10 cellular contexts compared by ENCODE assay signal in genomic region chr19:38662508-38663155, GRCh38. TPM values are rescaled to one million over a fixed set of nuclear protein-coding genes. Genes with fewer than 3 reads are reported as not detected.
A peak's percentile ranks its signal among the peaks of the same experiment; 100 is the strongest.
DNase-seq lines count a peak whose midpoint lies in the region; ATAC-seq and TF ChIP-seq lines count a peak whose summit lies in the region.
"Had no signal": no experiment of that assay in that cellular context is flagged by ENCODE, and none has a peak within 500 bp of the region (broad histone marks: within the 10 kb centered on the region; RNA-seq: fewer than 3 reads in every experiment).

No MANE protein-coding gene starts in this region.

- H3K4me1 Mint-ChIP-seq in dendritic cell treated with granulocyte-macrophage colony-stimulating factor and Interleukin-4, amounts not matched to agents 40 ng/mL and 50 ng/mL, for 4 days (ENCODE audit: low read depth): peaks cover 79% of the 10 kb centered on the region
- peaks cover 73 to 86% of the 10 kb centered on the region in 2 donors for H3K4me1 Mint-ChIP-seq in natural killer cell treated with Interleukin-12 subunit alpha and Interleukin-12 subunit beta and Interleukin-15 and Interleukin-18, amount 100 ng/mL, for 72 hours (ENCODE audit: low read depth in 2 of 2)

- H3K9me3 ChIP-seq in Panc1 (ENCODE audit: control insufficient read depth, insufficient read depth, low read depth, low read length) (no peaks in the 10 kb centered on the region), tibial nerve (no peaks in the 10 kb centered on the region), HAP-1 (no peaks in the 10 kb centered on the region)

- peaks cover 100% of the 10 kb centered on the region for H3K4me1 ChIP-seq in Panc1 (ENCODE audit: control insufficient read depth, insufficient read depth, low read length)
- H3K4me1 ChIP-seq in tibial nerve: peaks cover 4 to 100% (median 88%) of the 10 kb centered on the region in 4 donors
- H3K4me1 ChIP-seq in HAP-1: peaks cover 28% of the 10 kb centered on the region

- ATAC-seq in Panc1 (no peak), HG02885 (IDR thresholded peaks at IDR 0.05; ENCODE audit: poor library complexity, unreplicated experiment) (no peak)
- ATAC-seq in natural killer cell treated with Interleukin-12 subunit alpha and Interleukin-12 subunit beta and Interleukin-15 and Interleukin-18, amount 100 ng/mL, for 72 hours: no peak

- TF ChIP-seq EP300 in tibial nerve (IDR thresholded peaks at IDR 0.05): no peak

- peaks cover 41% of the 10 kb centered on the region for H3K36me3 Mint-ChIP-seq in dendritic cell treated with granulocyte-macrophage colony-stimulating factor and Interleukin-4, amounts not matched to agents 40 ng/mL and 50 ng/mL, for 4 days (ENCODE audit: low read depth)
- peaks cover 7% of the 10 kb centered on the region for H3K36me3 Mint-ChIP-seq in natural killer cell treated with Interleukin-12 subunit alpha and Interleukin-12 subunit beta and Interleukin-15 and Interleukin-18, amount 100 ng/mL, for 72 hours

- TF ChIP-seq CTCF in Panc1 (IDR thresholded peaks at IDR 0.05): no peak
- no peak for TF ChIP-seq CTCF in tibial nerve (IDR thresholded peaks at IDR 0.05)

- intact Hi-C loops in Panc1 (cut with micrococcal nuclease; ENCODE audit: unreplicated experiment): no loop called here
- intact Hi-C loops in dendritic cell treated with granulocyte-macrophage colony-stimulating factor and Interleukin-4, amounts not matched to agents 40 ng/mL and 50 ng/mL, for 4 days (cut with micrococcal nuclease): no loop called here

- H3K4me3 ChIP-seq in Panc1 (ENCODE audit: low read depth in 2 of 2, low read length in 2 of 2) (peak overlapping the region in 1 of 2 experiments; percentile 5; a peak in 2 of 4 replicates), tibial nerve (no peak overlapping the region), HAP-1 (no peak overlapping the region)

- BruUV-seq in Panc1 (replicated peaks; lab: Mats Ljungman, UMichigan): no TSS peak

- no peaks in the 10 kb centered on the region for H3K27me3 Mint-ChIP-seq in dendritic cell treated with granulocyte-macrophage colony-stimulating factor and Interleukin-4, amounts not matched to agents 40 ng/mL and 50 ng/mL, for 4 days
- no peaks in the 10 kb centered on the region for H3K27me3 Mint-ChIP-seq in natural killer cell treated with Interleukin-12 subunit alpha and Interleukin-12 subunit beta and Interleukin-15 and Interleukin-18, amount 100 ng/mL, for 72 hours
- H3K27me3 Mint-ChIP-seq: IgD-negative memory B cell; stimulated activated naive CD8-positive, alpha-beta T cell treated with anti-CD3 and anti-CD28 coated beads, Interleukin-15, Interleukin-2, amounts not matched to agents 100 ng/mL and 50 ng/mL, for 24 hours had no signal

- H3K4me3 Mint-ChIP-seq in dendritic cell treated with granulocyte-macrophage colony-stimulating factor and Interleukin-4, amounts not matched to agents 40 ng/mL and 50 ng/mL, for 4 days: no peak overlapping the region
- H3K4me3 Mint-ChIP-seq in natural killer cell treated with Interleukin-12 subunit alpha and Interleukin-12 subunit beta and Interleukin-15 and Interleukin-18, amount 100 ng/mL, for 72 hours: peak overlapping the region; percentile 54
- H3K4me3 Mint-ChIP-seq: IgD-negative memory B cell; stimulated activated naive CD8-positive, alpha-beta T cell treated with anti-CD3 and anti-CD28 coated beads, Interleukin-15, Interleukin-2, amounts not matched to agents 100 ng/mL and 50 ng/mL, for 24 hours had no signal

- H3K9me3 Mint-ChIP-seq in dendritic cell treated with granulocyte-macrophage colony-stimulating factor and Interleukin-4, amounts not matched to agents 40 ng/mL and 50 ng/mL, for 4 days: no peaks in the 10 kb centered on the region
- H3K9me3 Mint-ChIP-seq in natural killer cell treated with Interleukin-12 subunit alpha and Interleukin-12 subunit beta and Interleukin-15 and Interleukin-18, amount 100 ng/mL, for 72 hours: no peaks in the 10 kb centered on the region
- H3K9me3 Mint-ChIP-seq: IgD-negative memory B cell; stimulated activated naive CD8-positive, alpha-beta T cell treated with anti-CD3 and anti-CD28 coated beads, Interleukin-15, Interleukin-2, amounts not matched to agents 100 ng/mL and 50 ng/mL, for 24 hours had no signal

- H3K27ac ChIP-seq in Panc1 (ENCODE audit: low read length) (peak overlapping the region; percentile 96), tibial nerve (peak overlapping the region; percentile 81 to 93 (median 87))

- CTCF ChIA-PET in Panc1 (lab: Charles Lee): interaction anchor here (0.8 to 1.1 kb wide), 3 partner anchors 26 to 127 kb away, joined by 3 to 7 read pairs (median 4); no protein-coding TSS in a partner anchor

- no peaks in the 10 kb centered on the region for H3K27me3 ChIP-seq in Panc1 (ENCODE audit: control insufficient read depth, insufficient read depth, low read length)
- no peaks in the 10 kb centered on the region for H3K27me3 ChIP-seq in tibial nerve
- no peaks in the 10 kb centered on the region for H3K27me3 ChIP-seq in HAP-1 (ENCODE audit: low read depth)

- DNase-seq in Panc1 (ENCODE audit: low read depth, low spot score): no peak
- DNase-seq in natural killer cell treated with Interleukin-12 subunit alpha and Interleukin-12 subunit beta and Interleukin-15 and Interleukin-18, amount 100 ng/mL, for 72 hours (ENCODE audit: low spot score): no peak
- DNase-seq in tibial nerve (ENCODE audit: low spot score in 2 of 2): no peak
- no peak for DNase-seq in HAP-1 (ENCODE audit: low spot score in 2 of 2)
- no peak for DNase-seq in NCI-H524 treated with DMSO at 0.1 percent for 48 hours (lab: John Stamatoyannopoulos, UW)
- DNase-seq: effector CD4-positive, alpha-beta T cell had no signal

- POLR2A ChIA-PET in Panc1 (lab: Charles Lee): interaction anchor here (0.7 to 3.7 kb wide), 11 partner anchors 8 to 1318 kb away, joined by 3 to 23 read pairs (median 5); partner anchors contain the start of gene ACTN4

- H3K36me3 ChIP-seq in Panc1 (ENCODE audit: control insufficient read depth, insufficient read depth, low read length): peaks cover 18% of the 10 kb centered on the region
- H3K36me3 ChIP-seq in tibial nerve: no peaks in the 10 kb centered on the region
- peaks cover 8% of the 10 kb centered on the region for H3K36me3 ChIP-seq in HAP-1 (replicated peaks)

- 57 to 60% methylated on average over 7 of the region's 7 CpGs for WGBS in tibial nerve, 2 donors

- TF ChIP-seq POLR2A in tibial nerve (IDR thresholded peaks at IDR 0.05): peak in 1 of 2 donors; percentile 2

- in situ Hi-C loops in Panc1 (cut with HindIII; ENCODE audit: low pct_unique_long_range_greater_than_20kb, low sequenced_read_pairs) (loop anchor here (25.0 kb wide), 2 partner anchors 1125 to 1675 kb away; partner anchors contain the start of genes C19orf47, LEUTX and PLD3), HAP-1 (cut with MboI; ENCODE audit: low sequenced_read_pairs) (no loop called here)

- peak overlapping the region; percentile 59 for H3K27ac Mint-ChIP-seq in dendritic cell treated with granulocyte-macrophage colony-stimulating factor and Interleukin-4, amounts not matched to agents 40 ng/mL and 50 ng/mL, for 4 days
- peak overlapping the region; percentile 84 to 94 for H3K27ac Mint-ChIP-seq in natural killer cell treated with Interleukin-12 subunit alpha and Interleukin-12 subunit beta and Interleukin-15 and Interleukin-18, amount 100 ng/mL, for 72 hours
- H3K27ac Mint-ChIP-seq: stimulated activated naive CD8-positive, alpha-beta T cell treated with anti-CD3 and anti-CD28 coated beads, Interleukin-15, Interleukin-2, amounts not matched to agents 100 ng/mL and 50 ng/mL, for 24 hours had no signal

RNA-seq across cellular contexts. Expression of gene ACTN4, which starts 15.2 kb away (rescaled TPM):
- total RNA-seq in Panc1 (2021; ENCODE audit: unreplicated experiment): 3,297 TPM
- polyA plus RNA-seq in Panc1 (2012; ENCODE audit: insufficient read length): 5,405 TPM
- total RNA-seq in natural killer cell treated with Interleukin-12 subunit alpha and Interleukin-12 subunit beta and Interleukin-15 and Interleukin-18, amount 100 ng/mL, for 72 hours: 100 to 1,000 TPM; 342 to 574 TPM
- total RNA-seq in tibial nerve: 100 to 1,000 TPM; 342 to 463 (median 382) TPM

RNA-seq across cellular contexts. Expression of gene EIF3K, which starts 43.6 kb away (rescaled TPM):
- 2,011 TPM for total RNA-seq in Panc1 (2021; ENCODE audit: unreplicated experiment)
- polyA plus RNA-seq in Panc1 (2012; ENCODE audit: insufficient read length): 2,958 TPM
- 100 to 1,000 TPM; 216 to 286 TPM for total RNA-seq in natural killer cell treated with Interleukin-12 subunit alpha and Interleukin-12 subunit beta and Interleukin-15 and Interleukin-18, amount 100 ng/mL, for 72 hours
- total RNA-seq in tibial nerve: 100 to 1,000 TPM; 326 to 534 (median 466) TPM

RNA-seq across cellular contexts. Expression of gene MAP4K1, which starts 44.9 kb away (rescaled TPM):
- 11.1 TPM for total RNA-seq in Panc1 (2021; ENCODE audit: unreplicated experiment)
- polyA plus RNA-seq in Panc1 (2012; ENCODE audit: insufficient read length): 9.2 TPM
- total RNA-seq in natural killer cell treated with Interleukin-12 subunit alpha and Interleukin-12 subunit beta and Interleukin-15 and Interleukin-18, amount 100 ng/mL, for 72 hours: 100 to 1,000 TPM in 1 of 2 donors, 10 to 100 TPM in 1; 81.4 to 318 TPM
- 10 to 100 TPM in 1 of 4 donors, 1 to 10 TPM in 3; 2.5 to 10.0 (median 8.8) TPM for total RNA-seq in tibial nerve
